In genomic region chr7:98229441-98229840, GRCh38 we compare ENCODE assay signal across 1 cellular context.
A peak's percentile ranks its signal among the peaks of the same experiment; 100 is the strongest.
TF ChIP-seq lines count a peak whose summit lies in the region.

No MANE protein-coding gene starts in this region.

TF ChIP-seq in K562, 482 proteins besides CTCF, POLR2A, EP300 and RAD21:
- TF ChIP-seq IFI16 (CRISPR knock-in tag; IDR thresholded peaks at IDR 0.05) (no peak), TBP (optimal IDR thresholded peaks at IDR 0.05; ENCODE audit: low read depth, low read length) (no peak), CEBPB (tag; IDR thresholded peaks at IDR 0.05) (no peak), FOXA1 (IDR thresholded peaks at IDR 0.05; ENCODE audit: borderline replicate concordance) (no peak)
- TF ChIP-seq, protein P1, sequence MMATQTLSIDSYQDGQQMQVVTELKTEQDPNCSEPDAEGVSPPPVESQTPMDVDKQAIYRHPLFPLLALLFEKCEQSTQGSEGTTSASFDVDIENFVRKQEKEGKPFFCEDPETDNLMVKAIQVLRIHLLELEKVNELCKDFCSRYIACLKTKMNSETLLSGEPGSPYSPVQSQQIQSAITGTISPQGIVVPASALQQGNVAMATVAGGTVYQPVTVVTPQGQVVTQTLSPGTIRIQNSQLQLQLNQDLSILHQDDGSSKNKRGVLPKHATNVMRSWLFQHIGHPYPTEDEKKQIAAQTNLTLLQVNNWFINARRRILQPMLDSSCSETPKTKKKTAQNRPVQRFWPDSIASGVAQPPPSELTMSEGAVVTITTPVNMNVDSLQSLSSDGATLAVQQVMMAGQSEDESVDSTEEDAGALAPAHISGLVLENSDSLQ (IDR thresholded peaks at IDR 0.05) = peak; percentile 25; the same call in 1 of the 2 replicates
